Comparison of ENCODE assay signal across 19 cellular contexts in genomic region chr22:47411006-47411405, GRCh38.
DNase-seq lines count a peak whose midpoint lies in the region; ATAC-seq and TF ChIP-seq lines count a peak whose summit lies in the region.
"Had no signal": no experiment of that assay in that cellular context is flagged by ENCODE, and none has a peak within 500 bp of the region (broad histone marks: within the 10 kb centered on the region; RNA-seq: fewer than 3 reads in every experiment).

No MANE protein-coding gene starts in this region.

- peaks cover 3% of the 10 kb centered on the region for H3K27me3 Mint-ChIP-seq in chondrocyte (ENCODE audit: low read depth)

- H3K36me3 ChIP-seq in spleen: no peaks in the 10 kb centered on the region
- H3K36me3 ChIP-seq in A673 (ENCODE audit: insufficient read depth, low read length, poor library complexity, severe bottlenecking): no peaks in the 10 kb centered on the region
- H3K36me3 ChIP-seq: BLaER1 had no signal

- no peak for TF ChIP-seq POLR2A in spleen (IDR thresholded peaks at IDR 0.05)

- peaks cover 0 to 28% (median 0%) of the 10 kb centered on the region in 7 donors for H3K27me3 ChIP-seq in spleen (replicated peaks in 1 of 7)
- H3K27me3 ChIP-seq in A673 (replicated peaks; ENCODE audit: insufficient read depth, low read depth, low read length, poor library complexity): peaks cover 46% of the 10 kb centered on the region
- H3K27me3 ChIP-seq: BLaER1 had no signal

- intact Hi-C loops in spleen (cut with DNase I; ENCODE audit: low total_unique reads) (no loop called here), A673 (cut with micrococcal nuclease; ENCODE audit: unreplicated experiment) (no loop called here)

- POLR2A ChIA-PET in A673 (lab: Charles Lee; ENCODE audit: low non-redundant PET): no interaction called here

- ATAC-seq in left lobe of liver: no peak
- ATAC-seq: A549, GM12878, GM23338 had no signal

- TF ChIP-seq CTCF in chondrocyte (IDR thresholded peaks at IDR 0.05): no peak
- no peak for TF ChIP-seq CTCF in spleen (IDR thresholded peaks at IDR 0.05 in 8 of 11, conservative IDR thresholded peaks at IDR 0.05 in 3 of 11)
- no peak for TF ChIP-seq CTCF in A673 (conservative IDR thresholded peaks at IDR 0.05; ENCODE audit: low read depth, low read length)

- no peak overlapping the region for H3K4me3 Mint-ChIP-seq in chondrocyte (ENCODE audit: unreplicated experiment)
- H3K4me3 Mint-ChIP-seq: CD14-positive monocyte; CD4-positive, alpha-beta memory T cell; GM23338 had no signal

- H3K27ac ChIP-seq in spleen (no peak overlapping the region), A673 (ENCODE audit: low read depth, low read length, poor library complexity, severe bottlenecking) (no peak overlapping the region)
- H3K27ac ChIP-seq: 22Rv1, A549, BLaER1 had no signal

- H3K9me3 Mint-ChIP-seq in chondrocyte (ENCODE audit: low read depth): peaks cover 9% of the 10 kb centered on the region

- WGBS in spleen, 5 donors: 78 to 87% (median 85%) methylated on average over 8 of the region's 8 CpGs

- peaks cover 0 to under 1% (median 0%) of the 10 kb centered on the region in 8 donors for H3K9me3 ChIP-seq in spleen
- H3K9me3 ChIP-seq in A673 (ENCODE audit: low read depth, low read length, poor library complexity, severe bottlenecking): no peaks in the 10 kb centered on the region
- H3K9me3 ChIP-seq: A549, BLaER1 had no signal

- CTCF ChIA-PET in A673 (lab: Charles Lee): no interaction called here

- H3K4me3 ChIP-seq in spleen (no peak overlapping the region), A673 (ENCODE audit: low read depth, low read length, poor library complexity, severe bottlenecking) (no peak overlapping the region)
- H3K4me3 ChIP-seq: A549, BLaER1, GM12878, GM23338 had no signal

- no peak overlapping the region for H3K27ac Mint-ChIP-seq in chondrocyte (ENCODE audit: unreplicated experiment)
- H3K27ac Mint-ChIP-seq: CD14-positive monocyte, GM23338 had no signal

- no peaks in the 10 kb centered on the region for H3K36me3 Mint-ChIP-seq in chondrocyte (ENCODE audit: low read depth)
- H3K36me3 Mint-ChIP-seq: CD14-positive monocyte had no signal

- DNase-seq in DMS53 (lab: John Stamatoyannopoulos, UW) (peak; percentile 41), DMS53 treated with DMSO at 0.1 percent for 48 hours (lab: John Stamatoyannopoulos, UW; ENCODE audit: unreplicated experiment) (no peak), chondrocyte (ENCODE audit: low spot score) (peak; percentile 43), left lobe of liver (ENCODE audit: low spot score) (peak; percentile 23), spleen (peak; percentile 17), A673 (ENCODE audit: low spot score) (no peak), hypothalamus (lab: John Stamatoyannopoulos, UW) (no peak)
- no peak for DNase-seq in stimulated activated CD4-positive, alpha-beta T cell treated with anti-CD3 and anti-CD28 coated beads, Interleukin-2, amount 100 ng/mL, for 24 hours
- DNase-seq: CD4-positive, alpha-beta memory T cell; DMS153; DND-41; EL; HCEC 1CT had no signal

- no peaks in the 10 kb centered on the region for H3K4me1 Mint-ChIP-seq in chondrocyte (ENCODE audit: low read depth)
- H3K4me1 Mint-ChIP-seq: CD14-positive monocyte; CD4-positive, alpha-beta memory T cell; GM23338 had no signal

- BruUV-seq in A673 (replicated peaks; lab: Mats Ljungman, UMichigan): no TSS peak

- H3K4me1 ChIP-seq in spleen: no peaks in the 10 kb centered on the region
- H3K4me1 ChIP-seq in A673 (ENCODE audit: insufficient read depth, low read length, poor library complexity, severe bottlenecking): no peaks in the 10 kb centered on the region
- H3K4me1 ChIP-seq: A549 had no signal

Comparison
In these comparisons a context has a peak if more than half of its experiments do, and no peak if none do; other contexts are left out.
1. DNase-seq: peak in DMS53 (single experiment), chondrocyte (single experiment), left lobe of liver (single experiment) and spleen (single experiment); none in DMS53 treated with DMSO at 0.1 percent for 48 hours (single experiment), A673 (single experiment), hypothalamus (0 of 51) and stimulated activated CD4-positive, alpha-beta T cell treated with anti-CD3 and anti-CD28 coated beads, Interleukin-2, amount 100 ng/mL, for 24 hours (0 of 2).